Comparison of ENCODE assay signal across 9 cellular contexts in the genomic region with DNA sequence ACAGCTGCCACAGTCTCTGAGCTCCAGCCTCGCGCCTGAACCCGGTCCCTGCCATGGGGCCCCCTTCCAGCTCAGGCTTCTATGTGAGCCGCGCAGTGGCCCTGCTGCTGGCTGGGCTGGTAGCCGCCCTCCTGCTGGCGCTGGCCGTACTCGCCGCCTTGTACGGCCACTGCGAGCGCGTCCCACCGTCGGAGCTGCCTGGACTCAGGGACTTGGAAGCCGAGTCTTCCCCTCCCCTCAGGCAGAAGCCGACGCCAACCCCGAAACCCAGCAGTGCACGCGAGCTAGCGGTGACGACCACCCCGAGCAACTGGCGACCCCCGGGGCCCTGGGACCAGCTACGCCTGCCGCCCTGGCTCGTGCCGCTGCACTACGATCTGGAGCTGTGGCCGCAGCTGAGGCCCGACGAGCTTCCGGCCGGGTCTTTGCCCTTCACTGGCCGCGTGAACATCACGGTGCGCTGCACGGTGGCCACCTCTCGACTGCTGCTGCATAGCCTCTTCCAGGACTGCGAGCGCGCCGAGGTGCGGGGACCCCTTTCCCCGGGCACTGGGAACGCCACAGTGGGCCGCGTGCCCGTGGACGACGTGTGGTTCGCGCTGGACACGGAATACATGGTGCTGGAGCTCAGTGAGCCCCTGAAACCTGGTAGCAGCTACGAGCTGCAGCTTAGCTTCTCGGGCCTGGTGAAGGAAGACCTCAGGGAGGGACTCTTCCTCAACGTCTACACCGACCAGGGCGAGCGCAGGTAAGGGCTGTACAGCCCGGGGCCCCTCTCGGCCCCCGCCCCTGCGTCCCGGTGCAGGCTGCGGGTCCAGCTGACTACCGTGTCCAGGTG. TPM values are rescaled to one million over a fixed set of nuclear protein-coding genes. Genes with fewer than 3 reads are reported as not detected.
DNase-seq lines count a peak whose midpoint lies in the region; ATAC-seq, FAIRE-seq and TF ChIP-seq lines count a peak whose summit lies in the region.
"Had no signal": no experiment of that assay in that cellular context is flagged by ENCODE, and none has a peak within 500 bp of the region (broad histone marks: within the 10 kb centered on the region; RNA-seq: fewer than 3 reads in every experiment).

No MANE protein-coding gene starts in this region.

- 0 out of 3 replicates have a peak, but pooled peaks cover 3% of the 10 kb centered on the region for H3K4me1 Mint-ChIP-seq in GM23338
- H3K4me1 Mint-ChIP-seq in stimulated activated naive CD8-positive, alpha-beta T cell treated with anti-CD3 and anti-CD28 coated beads, Interleukin-15, amount 100 ng/mL, for 72 hours: peaks cover 13% of the 10 kb centered on the region

- H3K27me3 ChIP-seq in GM23338 (ENCODE audit: insufficient read depth): peaks cover 78% of the 10 kb centered on the region

- H3K9me3 Mint-ChIP-seq in GM23338: no peaks in the 10 kb centered on the region
- H3K9me3 Mint-ChIP-seq in stimulated activated naive CD8-positive, alpha-beta T cell treated with anti-CD3 and anti-CD28 coated beads, Interleukin-15, amount 100 ng/mL, for 72 hours: no peaks in the 10 kb centered on the region

- H3K4me2 ChIP-seq in GM23338: peak overlapping the region; percentile 95

- H3K36me3 ChIP-seq in GM23338 (ENCODE audit: insufficient read depth): no peaks in the 10 kb centered on the region

- TF ChIP-seq CTCF in GM23338 (conservative IDR thresholded peaks at IDR 0.05; ENCODE audit: low read depth in 2 of 2) (no peak), astrocyte of the spinal cord (IDR thresholded peaks at IDR 0.05; ENCODE audit: low read depth, low read length) (peak; percentile 4)

- no peak overlapping the region for H3K27ac Mint-ChIP-seq in GM23338
- no peak overlapping the region for H3K27ac Mint-ChIP-seq in stimulated activated naive CD8-positive, alpha-beta T cell treated with anti-CD3 and anti-CD28 coated beads, Interleukin-15, amount 100 ng/mL, for 72 hours

- H3K79me2 ChIP-seq in GM23338 (replicated peaks; ENCODE audit: insufficient read depth): no peaks in the 10 kb centered on the region

- ATAC-seq in GM23338 (peak; percentile 70), GM21381 (IDR thresholded peaks at IDR 0.05; ENCODE audit: unreplicated experiment) (no peak), GM19455 (IDR thresholded peaks at IDR 0.05; ENCODE audit: unreplicated experiment) (no peak)
- peak; percentile 72 for ATAC-seq in stimulated activated naive CD8-positive, alpha-beta T cell treated with anti-CD3 and anti-CD28 coated beads, Interleukin-15, amount 100 ng/mL, for 72 hours

- no peak overlapping the region for H3K27ac ChIP-seq in GM23338 (ENCODE audit: low read depth)

- H3F3A ChIP-seq in GM23338 (replicated peaks; ENCODE audit: low read depth): peaks cover 9% of the 10 kb centered on the region; the same call in 1 of the 2 replicates

- in situ Hi-C loops in astrocyte of the spinal cord (cut with HindIII; ENCODE audit: low sequenced_read_pairs): no loop called here

- H4K20me1 ChIP-seq in GM23338 (replicated peaks; ENCODE audit: insufficient read depth): no peaks in the 10 kb centered on the region

- peak; percentile 70 for DNase-seq in GM23338 (ENCODE audit: low spot score)
- DNase-seq in astrocyte of the spinal cord (ENCODE audit: low read depth, low spot score): no peak
- DNase-seq in iris pigment epithelial cell (ENCODE audit: low read depth): peak; percentile 31
- DNase-seq in stimulated activated naive CD8-positive, alpha-beta T cell treated with anti-CD3 and anti-CD28 coated beads, Interleukin-15, amount 100 ng/mL, for 72 hours: peak in 1 of 2 donors; percentile 12
- no peak for DNase-seq in GM19239 (ENCODE audit: insufficient read length, low spot score)
- no peak for DNase-seq in putamen (ENCODE audit: low spot score)

- no peaks in the 10 kb centered on the region for H3K9me2 ChIP-seq in GM23338 (ENCODE audit: insufficient read depth)

- H3K4me1 ChIP-seq in GM23338 (ENCODE audit: insufficient read depth): peaks cover 17% of the 10 kb centered on the region

- H3K4me3 Mint-ChIP-seq in GM23338: peak overlapping the region; percentile 57; the same call in 2 of the 3 replicates
- H3K4me3 Mint-ChIP-seq in stimulated activated naive CD8-positive, alpha-beta T cell treated with anti-CD3 and anti-CD28 coated beads, Interleukin-15, amount 100 ng/mL, for 72 hours: peak overlapping the region; percentile 29 to 60

- H3K27me3 Mint-ChIP-seq in GM23338 (ENCODE audit: insufficient read depth, low read depth, poor library complexity): peaks cover 43% of the 10 kb centered on the region
- peaks cover 61% of the 10 kb centered on the region for H3K27me3 Mint-ChIP-seq in stimulated activated naive CD8-positive, alpha-beta T cell treated with anti-CD3 and anti-CD28 coated beads, Interleukin-15, amount 100 ng/mL, for 72 hours

- no peak for FAIRE-seq in GM19239 (lab: Jason Lieb, UNC)

- H2AFZ ChIP-seq in GM23338: peak overlapping the region; percentile 100

- H3K4me3 ChIP-seq in GM23338: peak overlapping the region; percentile 76
- H3K4me3 ChIP-seq in astrocyte of the spinal cord (ENCODE audit: low read depth, low read length): peak overlapping the region; percentile 39

- H3K36me3 Mint-ChIP-seq in GM23338 (ENCODE audit: low read depth): no peaks in the 10 kb centered on the region

TF ChIP-seq in GM23338, 12 proteins besides CTCF, POLR2A, EP300 and RAD21:
- no peak for TF ChIP-seq EZH2 (IDR thresholded peaks at IDR 0.05; ENCODE audit: low read depth, unreplicated experiment)
- no peak for TF ChIP-seq CREB1 (CRISPR knock-in tag; IDR thresholded peaks at IDR 0.05; ENCODE audit: low read depth)
- no peak for TF ChIP-seq EZH2phosphoT487 (IDR thresholded peaks at IDR 0.05; ENCODE audit: unreplicated experiment)

RNA-seq across cellular contexts. Expression of a gene that starts 0.5 kb away (rescaled TPM):
- 0.39 and 0.45 TPM in 2 replicates for total RNA-seq in GM23338 (2014; rRNA removed; shearing (Covaris generic))
- 0.24 and 0.31 TPM in 2 replicates for polyA plus RNA-seq in GM23338 (2016; fragmentation: Nextera tagmentation; extraction: Ambion mirVana)
- total RNA-seq: T-helper 1 cell treated with Interleukin-12 subunit alpha and Interleukin-12 subunit beta and Interleukin-4 antibody, amounts not matched to agents 30 ng/mL and 1 ng/mL, for 36 hours had no signal

Comparison
In these comparisons a context has a peak if more than half of its experiments do, and no peak if none do; other contexts are left out.
1. ATAC-seq: peak in GM23338 (single experiment) and stimulated activated naive CD8-positive, alpha-beta T cell treated with anti-CD3 and anti-CD28 coated beads, Interleukin-15, amount 100 ng/mL, for 72 hours (single experiment); none in GM21381 (single experiment) and GM19455 (single experiment).
2. DNase-seq: peak in GM23338 (single experiment) and iris pigment epithelial cell (single experiment); none in astrocyte of the spinal cord (single experiment), GM19239 (single experiment) and putamen (single experiment).